In the genomic region with DNA sequence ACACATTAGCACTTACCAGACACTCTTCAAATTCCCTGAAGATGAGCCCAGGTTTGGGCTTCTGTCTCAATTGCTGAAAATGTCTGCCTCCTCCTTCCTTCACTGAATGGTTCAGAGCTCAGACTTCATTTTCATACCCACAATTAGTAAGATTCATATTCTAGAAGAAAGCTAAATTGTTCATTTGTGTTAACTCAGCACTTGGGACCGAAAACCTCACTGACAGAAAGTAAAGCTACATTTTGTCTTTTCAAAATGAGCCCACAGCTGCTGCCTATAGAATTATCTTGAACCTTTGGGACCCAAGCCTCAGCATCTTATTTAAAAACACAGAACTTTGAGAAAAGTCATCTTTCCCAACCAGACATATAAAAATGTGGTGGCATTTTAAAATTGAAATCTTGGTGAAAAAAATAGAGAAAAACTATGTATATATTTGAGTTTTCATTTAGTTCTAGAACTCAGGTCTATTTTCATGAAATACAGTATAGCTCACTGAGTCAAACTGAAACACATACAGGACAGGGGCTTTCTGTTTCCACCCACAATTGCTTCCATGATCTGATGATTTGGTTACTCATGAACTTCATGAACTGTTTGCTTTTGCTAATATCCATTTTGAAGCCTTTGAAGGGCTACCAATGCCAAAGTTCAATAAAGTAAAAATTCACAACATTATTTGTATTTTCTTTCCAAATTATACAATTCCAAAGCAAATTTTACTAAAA, we compare ENCODE assay signal across 12 cellular contexts.
DNase-seq lines count a peak whose midpoint lies in the region; ATAC-seq and TF ChIP-seq lines count a peak whose summit lies in the region.
"Had no signal": no experiment of that assay in that cellular context is flagged by ENCODE, and none has a peak within 500 bp of the region (broad histone marks: within the 10 kb centered on the region; RNA-seq: fewer than 3 reads in every experiment).

No MANE protein-coding gene starts in this region.

- peak; percentile 82 for ATAC-seq in GM21423 (IDR thresholded peaks at IDR 0.05; ENCODE audit: unreplicated experiment)
- peak; percentile 80 for ATAC-seq in HG03066 (IDR thresholded peaks at IDR 0.05; ENCODE audit: low read depth, unreplicated experiment)
- ATAC-seq in WTC11: no peak
- ATAC-seq: PC-3 had no signal

- no TSS peak for BruUV-seq in Calu3 (replicated peaks; lab: Mats Ljungman, UMichigan)

- TF ChIP-seq CTCF in Calu3 (IDR thresholded peaks at IDR 0.05; ENCODE audit: unreplicated experiment) (no peak), WTC11 (IDR thresholded peaks at IDR 0.05) (no peak)

- POLR2A ChIA-PET in activated CD4-positive, alpha-beta memory T cell treated with anti-CD3 and anti-CD28 coated beads for 36 hours (lab: Charles Lee): interaction anchor here (1.4 to 2.0 kb wide), 3 partner anchors 61 to 147 kb away, joined by 4 to 7 read pairs (median 5); no protein-coding TSS in a partner anchor
- POLR2A ChIA-PET in activated CD4-positive, alpha-beta memory T cell treated with anti-CD3 and anti-CD28 coated beads, Interleukin-2, amount 10 ng/mL, durations not matched to agents 7 days and 5 days (lab: Charles Lee): no interaction called here
- POLR2A ChIA-PET in WTC11 (lab: Charles Lee): interaction anchor here (0.8 kb wide), 1 partner anchor 20 kb away, joined by 3 read pairs; no protein-coding TSS in a partner anchor

- intact Hi-C loops in activated CD4-positive, alpha-beta memory T cell treated with anti-CD3 and anti-CD28 coated beads for 36 hours (cut with micrococcal nuclease): loop anchor here (10.0 kb wide), 1 partner anchor 117 kb away; a partner anchor contains a TSS
- intact Hi-C loops in Calu3 (cut with micrococcal nuclease; ENCODE audit: unreplicated experiment): no loop called here

- peaks cover 47% of the 10 kb centered on the region for H3K4me1 Mint-ChIP-seq in activated CD4-positive, alpha-beta memory T cell treated with anti-CD3 and anti-CD28 coated beads for 36 hours (ENCODE audit: low read depth)
- peaks cover 39% of the 10 kb centered on the region for H3K4me1 Mint-ChIP-seq in activated CD4-positive, alpha-beta memory T cell treated with anti-CD3 and anti-CD28 coated beads, Interleukin-2, amount 10 ng/mL, durations not matched to agents 7 days and 5 days
- H3K4me1 Mint-ChIP-seq in activated naive CD8-positive, alpha-beta T cell treated with anti-CD3 and anti-CD28 coated beads for 36 hours: peaks cover 10% of the 10 kb centered on the region
- H3K4me1 Mint-ChIP-seq in Calu3 (ENCODE audit: low read depth, unreplicated experiment) (no peaks in the 10 kb centered on the region), WTC11 (0 out of 2 replicates have a peak, but pooled peaks cover 3% of the 10 kb centered on the region)

- H3K36me3 Mint-ChIP-seq in activated CD4-positive, alpha-beta memory T cell treated with anti-CD3 and anti-CD28 coated beads for 36 hours: no peaks in the 10 kb centered on the region
- no peaks in the 10 kb centered on the region for H3K36me3 Mint-ChIP-seq in activated CD4-positive, alpha-beta memory T cell treated with anti-CD3 and anti-CD28 coated beads, Interleukin-2, amount 10 ng/mL, durations not matched to agents 7 days and 5 days (ENCODE audit: low read depth)
- H3K36me3 Mint-ChIP-seq in activated naive CD8-positive, alpha-beta T cell treated with anti-CD3 and anti-CD28 coated beads for 36 hours: no peaks in the 10 kb centered on the region
- H3K36me3 Mint-ChIP-seq in Calu3 (ENCODE audit: insufficient read depth, unreplicated experiment) (no peaks in the 10 kb centered on the region), WTC11 (no peaks in the 10 kb centered on the region)

- peak; percentile 48 for DNase-seq in activated CD4-positive, alpha-beta memory T cell treated with anti-CD3 and anti-CD28 coated beads for 36 hours
- DNase-seq in activated CD4-positive, alpha-beta memory T cell treated with anti-CD3 and anti-CD28 coated beads, Interleukin-2, amount 10 ng/mL, durations not matched to agents 7 days and 5 days: no peak
- peak; percentile 22 for DNase-seq in activated naive CD8-positive, alpha-beta T cell treated with anti-CD3 and anti-CD28 coated beads for 36 hours
- no peak for DNase-seq in Calu3
- DNase-seq in WTC11 (ENCODE audit: low spot score): no peak
- no peak for DNase-seq in OCI-M2 (lab: John Stamatoyannopoulos, UW; ENCODE audit: unreplicated experiment)
- DNase-seq: GDM1, NCI-H1694, PC-3, tibial artery had no signal

- H3K4me3 Mint-ChIP-seq in activated CD4-positive, alpha-beta memory T cell treated with anti-CD3 and anti-CD28 coated beads for 36 hours: no peak overlapping the region
- no peak overlapping the region for H3K4me3 Mint-ChIP-seq in activated CD4-positive, alpha-beta memory T cell treated with anti-CD3 and anti-CD28 coated beads, Interleukin-2, amount 10 ng/mL, durations not matched to agents 7 days and 5 days
- no peak overlapping the region for H3K4me3 Mint-ChIP-seq in activated naive CD8-positive, alpha-beta T cell treated with anti-CD3 and anti-CD28 coated beads for 36 hours
- H3K4me3 Mint-ChIP-seq in Calu3 (ENCODE audit: low read depth, unreplicated experiment) (no peak overlapping the region), WTC11 (no peak overlapping the region)

- CTCF ChIA-PET in activated CD4-positive, alpha-beta memory T cell treated with anti-CD3 and anti-CD28 coated beads for 36 hours (lab: Charles Lee): interaction anchor here (1.1 to 2.5 kb wide), 4 partner anchors 20 to 144 kb away, joined by 3 to 12 read pairs (median 4); no protein-coding TSS in a partner anchor
- CTCF ChIA-PET in activated CD4-positive, alpha-beta memory T cell treated with anti-CD3 and anti-CD28 coated beads, Interleukin-2, amount 10 ng/mL, durations not matched to agents 7 days and 5 days (lab: Charles Lee): interaction anchor here (1.6 kb wide), 1 partner anchor 20 kb away, joined by 7 read pairs; no protein-coding TSS in a partner anchor
- CTCF ChIA-PET in Calu3 (lab: Charles Lee): interaction anchor here (0.6 kb wide), 1 partner anchor 100 kb away, joined by 9 read pairs; no protein-coding TSS in a partner anchor
- CTCF ChIA-PET in WTC11 (lab: Charles Lee): interaction anchor here (0.7 kb wide), 1 partner anchor 192 kb away, joined by 3 read pairs; no protein-coding TSS in a partner anchor

- peak overlapping the region; percentile 73 for H3K27ac Mint-ChIP-seq in activated CD4-positive, alpha-beta memory T cell treated with anti-CD3 and anti-CD28 coated beads for 36 hours
- H3K27ac Mint-ChIP-seq in activated CD4-positive, alpha-beta memory T cell treated with anti-CD3 and anti-CD28 coated beads, Interleukin-2, amount 10 ng/mL, durations not matched to agents 7 days and 5 days: no peak overlapping the region
- H3K27ac Mint-ChIP-seq in activated naive CD8-positive, alpha-beta T cell treated with anti-CD3 and anti-CD28 coated beads for 36 hours: peak overlapping the region; percentile 85
- H3K27ac Mint-ChIP-seq in Calu3 (ENCODE audit: unreplicated experiment) (no peak overlapping the region), WTC11 (no peak overlapping the region)

- H3K9me3 Mint-ChIP-seq in activated CD4-positive, alpha-beta memory T cell treated with anti-CD3 and anti-CD28 coated beads for 36 hours: no peaks in the 10 kb centered on the region
- H3K9me3 Mint-ChIP-seq in activated CD4-positive, alpha-beta memory T cell treated with anti-CD3 and anti-CD28 coated beads, Interleukin-2, amount 10 ng/mL, durations not matched to agents 7 days and 5 days: no peaks in the 10 kb centered on the region
- no peaks in the 10 kb centered on the region for H3K9me3 Mint-ChIP-seq in activated naive CD8-positive, alpha-beta T cell treated with anti-CD3 and anti-CD28 coated beads for 36 hours
- H3K9me3 Mint-ChIP-seq in Calu3 (ENCODE audit: low read depth, unreplicated experiment): no peaks in the 10 kb centered on the region
- H3K9me3 Mint-ChIP-seq in WTC11: peaks cover 11% of the 10 kb centered on the region

- peaks cover 53% of the 10 kb centered on the region for H3K27me3 Mint-ChIP-seq in activated CD4-positive, alpha-beta memory T cell treated with anti-CD3 and anti-CD28 coated beads for 36 hours
- peaks cover 33% of the 10 kb centered on the region for H3K27me3 Mint-ChIP-seq in activated CD4-positive, alpha-beta memory T cell treated with anti-CD3 and anti-CD28 coated beads, Interleukin-2, amount 10 ng/mL, durations not matched to agents 7 days and 5 days
- peaks cover 45% of the 10 kb centered on the region for H3K27me3 Mint-ChIP-seq in activated naive CD8-positive, alpha-beta T cell treated with anti-CD3 and anti-CD28 coated beads for 36 hours
- peaks cover 80% of the 10 kb centered on the region for H3K27me3 Mint-ChIP-seq in Calu3 (ENCODE audit: unreplicated experiment)
- H3K27me3 Mint-ChIP-seq in WTC11 (ENCODE audit: low read depth): peaks cover 4% of the 10 kb centered on the region; the same call in 1 of the 2 replicates

TF ChIP-seq in WTC11, 78 proteins besides CTCF, POLR2A, EP300 and RAD21:
- no peak for TF ChIP-seq JAZF1 (CRISPR knock-in tag; IDR thresholded peaks at IDR 0.05)
- no peak for TF ChIP-seq TP53 (CRISPR knock-in tag; IDR thresholded peaks at IDR 0.05)
- TF ChIP-seq, protein P1, sequence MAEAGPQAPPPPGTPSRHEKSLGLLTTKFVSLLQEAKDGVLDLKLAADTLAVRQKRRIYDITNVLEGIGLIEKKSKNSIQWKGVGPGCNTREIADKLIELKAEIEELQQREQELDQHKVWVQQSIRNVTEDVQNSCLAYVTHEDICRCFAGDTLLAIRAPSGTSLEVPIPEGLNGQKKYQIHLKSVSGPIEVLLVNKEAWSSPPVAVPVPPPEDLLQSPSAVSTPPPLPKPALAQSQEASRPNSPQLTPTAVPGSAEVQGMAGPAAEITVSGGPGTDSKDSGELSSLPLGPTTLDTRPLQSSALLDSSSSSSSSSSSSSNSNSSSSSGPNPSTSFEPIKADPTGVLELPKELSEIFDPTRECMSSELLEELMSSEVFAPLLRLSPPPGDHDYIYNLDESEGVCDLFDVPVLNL (CRISPR knock-in tag; IDR thresholded peaks at IDR 0.05; ENCODE audit: borderline replicate concordance, low read depth): no peak
- no peak for TF ChIP-seq ETV6 (CRISPR knock-in tag; IDR thresholded peaks at IDR 0.05)

Comparison
In these comparisons a context has a peak if more than half of its experiments do, and no peak if none do; other contexts are left out.
1. DNase-seq: peak in activated CD4-positive, alpha-beta memory T cell treated with anti-CD3 and anti-CD28 coated beads for 36 hours (single experiment) and activated naive CD8-positive, alpha-beta T cell treated with anti-CD3 and anti-CD28 coated beads for 36 hours (single experiment); none in activated CD4-positive, alpha-beta memory T cell treated with anti-CD3 and anti-CD28 coated beads, Interleukin-2, amount 10 ng/mL, durations not matched to agents 7 days and 5 days (single experiment), Calu3 (single experiment), WTC11 (single experiment) and OCI-M2 (single experiment).
2. H3K27ac Mint-ChIP-seq: peak in activated CD4-positive, alpha-beta memory T cell treated with anti-CD3 and anti-CD28 coated beads for 36 hours (single experiment) and activated naive CD8-positive, alpha-beta T cell treated with anti-CD3 and anti-CD28 coated beads for 36 hours (single experiment); none in activated CD4-positive, alpha-beta memory T cell treated with anti-CD3 and anti-CD28 coated beads, Interleukin-2, amount 10 ng/mL, durations not matched to agents 7 days and 5 days (single experiment), Calu3 (single experiment) and WTC11 (single experiment).